13 cellular contexts compared by ENCODE assay signal in the genomic region with DNA sequence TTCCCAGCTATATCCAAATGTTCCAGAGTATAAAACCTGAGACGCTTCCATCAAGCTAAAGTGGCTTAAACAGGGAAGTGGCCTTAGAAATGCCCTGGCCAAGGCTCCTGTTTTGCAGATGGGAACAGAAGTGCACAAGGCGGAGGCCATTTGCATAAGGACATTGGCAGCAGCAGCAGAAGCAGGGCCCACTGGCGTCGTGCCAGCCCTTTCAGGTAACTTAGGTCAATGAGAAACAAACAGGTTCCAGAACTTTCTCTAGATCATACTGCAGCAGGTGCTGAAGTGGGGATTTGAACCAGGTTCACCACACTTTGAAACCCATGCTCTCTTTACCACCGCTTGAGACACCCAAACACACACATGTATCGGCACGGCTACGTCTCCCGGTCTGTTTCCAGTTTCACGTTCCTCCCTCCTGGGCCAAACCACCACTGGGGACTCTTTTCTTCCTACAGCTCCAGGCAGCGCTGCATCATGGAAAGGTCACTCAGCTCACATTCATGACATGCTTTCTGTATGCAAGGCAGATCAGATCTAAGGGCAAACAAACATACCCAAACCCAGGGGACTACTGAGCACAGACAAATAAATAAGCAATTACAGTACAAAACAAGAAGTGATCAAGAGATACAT. TPM values are rescaled to one million over a fixed set of nuclear protein-coding genes. Genes with fewer than 3 reads are reported as not detected.
DNase-seq lines count a peak whose midpoint lies in the region; ATAC-seq and TF ChIP-seq lines count a peak whose summit lies in the region.
"Had no signal": no experiment of that assay in that cellular context is flagged by ENCODE, and none has a peak within 500 bp of the region (broad histone marks: within the 10 kb centered on the region; RNA-seq: fewer than 3 reads in every experiment).

No MANE protein-coding gene starts in this region.

- H3K9me3 ChIP-seq in breast epithelium (no peaks in the 10 kb centered on the region), lung (ENCODE audit: control insufficient read depth in 2 of 2, insufficient read depth in 1 of 2, low read length in 1 of 2) (no peaks in the 10 kb centered on the region)
- H3K9me3 ChIP-seq: neutrophil, vagina had no signal

- H3K27ac ChIP-seq in breast epithelium (peak overlapping the region; percentile 44 to 61), lung (ENCODE audit: low read depth in 1 of 2, low read length in 1 of 2) (peak overlapping the region in 1 of 2 donors; percentile 61)
- H3K27ac ChIP-seq: neutrophil, vagina had no signal

- ATAC-seq in lung (ENCODE audit: insufficient read depth, low FRiP score) = no peak
- ATAC-seq: activated CD8-positive, alpha-beta memory T cell treated with anti-CD3 and anti-CD28 coated beads, Interleukin-2, amount 10 ng/mL, durations not matched to agents 7 days and 5 days had no signal

- H3K27ac Mint-ChIP-seq in MCF 10A (ENCODE audit: low read depth, unreplicated experiment) = no peak overlapping the region
- no peak overlapping the region for H3K27ac Mint-ChIP-seq in activated CD4-positive, alpha-beta T cell treated with anti-CD3 and anti-CD28 coated beads, Interleukin-2, amount 10 ng/mL, durations not matched to agents 24 days and 14 days
- H3K27ac Mint-ChIP-seq: activated CD8-positive, alpha-beta memory T cell treated with anti-CD3 and anti-CD28 coated beads, Interleukin-2, amount 10 ng/mL, durations not matched to agents 7 days and 5 days; dendritic cell treated with granulocyte-macrophage colony-stimulating factor and Interleukin-4, amounts not matched to agents 40 ng/mL and 50 ng/mL, for 4 days had no signal

- no peaks in the 10 kb centered on the region for H3K27me3 ChIP-seq in breast epithelium
- no peaks in the 10 kb centered on the region for H3K27me3 ChIP-seq in lung (ENCODE audit: control insufficient read depth, insufficient read depth)
- H3K27me3 ChIP-seq: neutrophil, vagina had no signal

- CTCF ChIA-PET in MCF 10A (lab: Yijun Ruan, JAX) = interaction anchor here (0.6 kb wide), 2 partner anchors 17 to 20 kb away, joined by 3 read pairs; no protein-coding TSS in a partner anchor

- no TSS peak for BruUV-seq in MCF 10A (replicated peaks; lab: Mats Ljungman, UMichigan)

- no peak for TF ChIP-seq POLR2A in breast epithelium (IDR thresholded peaks at IDR 0.05)

- POLR2A ChIA-PET in MCF 10A (lab: Yijun Ruan, JAX) = no interaction called here

- H3K9me3 Mint-ChIP-seq in MCF 10A (ENCODE audit: unreplicated experiment) = no peaks in the 10 kb centered on the region
- no peaks in the 10 kb centered on the region for H3K9me3 Mint-ChIP-seq in activated CD4-positive, alpha-beta T cell treated with anti-CD3 and anti-CD28 coated beads, Interleukin-2, amount 10 ng/mL, durations not matched to agents 24 days and 14 days
- H3K9me3 Mint-ChIP-seq: dendritic cell treated with granulocyte-macrophage colony-stimulating factor and Interleukin-4, amounts not matched to agents 40 ng/mL and 50 ng/mL, for 4 days had no signal

- TF ChIP-seq CTCF in breast epithelium (IDR thresholded peaks at IDR 0.05) (no peak), MCF 10A (IDR thresholded peaks at IDR 0.05; ENCODE audit: unreplicated experiment) (no peak), lung (IDR thresholded peaks at IDR 0.05; ENCODE audit: control extremely low read depth, extremely low read depth) (no peak)

- peaks cover 13% of the 10 kb centered on the region for H3K4me1 Mint-ChIP-seq in MCF 10A (ENCODE audit: insufficient read depth, unreplicated experiment)
- peaks cover 18% of the 10 kb centered on the region for H3K4me1 Mint-ChIP-seq in activated CD4-positive, alpha-beta T cell treated with anti-CD3 and anti-CD28 coated beads, Interleukin-2, amount 10 ng/mL, durations not matched to agents 24 days and 14 days

- DNase-seq in breast epithelium (ENCODE audit: low spot score in 2 of 2) (no peak), MCF 10A (ENCODE audit: unreplicated experiment) (no peak), SK-N-DZ (ENCODE audit: low spot score) (peak; percentile 79), lung (ENCODE audit: low spot score) (peak; percentile 75), dermis blood vessel endothelial cell (no peak), NCI-H748 treated with DMSO at 0.1 percent for 48 hours (lab: John Stamatoyannopoulos, UW) (no peak)
- DNase-seq in activated CD4-positive, alpha-beta T cell treated with anti-CD3 and anti-CD28 coated beads, Interleukin-2, amount 10 ng/mL, durations not matched to agents 24 days and 14 days = no peak
- DNase-seq in effector CD8-positive, alpha-beta T cell (lab: John Stamatoyannopoulos, UW) = no peak
- DNase-seq: activated CD8-positive, alpha-beta memory T cell treated with anti-CD3 and anti-CD28 coated beads, Interleukin-2, amount 10 ng/mL, durations not matched to agents 7 days and 5 days; NCI-H1694 had no signal

- H3K4me1 ChIP-seq in breast epithelium (no peaks in the 10 kb centered on the region), lung (ENCODE audit: control insufficient read depth in 2 of 2, insufficient read depth in 2 of 2, low read length in 2 of 2) (peaks cover 0 to 3% of the 10 kb centered on the region in 2 donors)

- intact Hi-C loops in breast epithelium (cut with DNase I; ENCODE audit: low total_unique reads) = no loop called here
- intact Hi-C loops in MCF 10A (cut with micrococcal nuclease) = no loop called here
- intact Hi-C loops in activated CD4-positive, alpha-beta T cell treated with anti-CD3 and anti-CD28 coated beads, Interleukin-2, amount 10 ng/mL, durations not matched to agents 24 days and 14 days (cut with micrococcal nuclease) = loop anchor here (5.0 kb wide), 1 partner anchor 32 kb away; no protein-coding TSS in a partner anchor

- H3K4me3 Mint-ChIP-seq in MCF 10A (ENCODE audit: unreplicated experiment) = no peak overlapping the region
- H3K4me3 Mint-ChIP-seq in activated CD4-positive, alpha-beta T cell treated with anti-CD3 and anti-CD28 coated beads, Interleukin-2, amount 10 ng/mL, durations not matched to agents 24 days and 14 days = no peak overlapping the region
- H3K4me3 Mint-ChIP-seq: activated CD8-positive, alpha-beta memory T cell treated with anti-CD3 and anti-CD28 coated beads, Interleukin-2, amount 10 ng/mL, durations not matched to agents 7 days and 5 days; dendritic cell treated with granulocyte-macrophage colony-stimulating factor and Interleukin-4, amounts not matched to agents 40 ng/mL and 50 ng/mL, for 4 days had no signal

- no peaks in the 10 kb centered on the region for H3K36me3 ChIP-seq in breast epithelium
- no peaks in the 10 kb centered on the region for H3K36me3 ChIP-seq in lung (ENCODE audit: control insufficient read depth in 2 of 2, insufficient read depth in 2 of 2, low read length in 2 of 2)
- H3K36me3 ChIP-seq: neutrophil, vagina had no signal

- H3K4me3 ChIP-seq in breast epithelium (no peak overlapping the region), lung (no peak overlapping the region)
- H3K4me3 ChIP-seq: vagina had no signal

- 64 to 78% methylated on average over 11 of the region's 11 CpGs for WGBS in lung, 2 donors

- no peaks in the 10 kb centered on the region for H3K27me3 Mint-ChIP-seq in MCF 10A (ENCODE audit: insufficient read depth, unreplicated experiment)
- H3K27me3 Mint-ChIP-seq in activated CD4-positive, alpha-beta T cell treated with anti-CD3 and anti-CD28 coated beads, Interleukin-2, amount 10 ng/mL, durations not matched to agents 24 days and 14 days = peaks cover 3% of the 10 kb centered on the region

- H3K36me3 Mint-ChIP-seq in MCF 10A (ENCODE audit: insufficient read depth, unreplicated experiment) = no peaks in the 10 kb centered on the region
- H3K36me3 Mint-ChIP-seq in activated CD4-positive, alpha-beta T cell treated with anti-CD3 and anti-CD28 coated beads, Interleukin-2, amount 10 ng/mL, durations not matched to agents 24 days and 14 days (ENCODE audit: low read depth) = no peaks in the 10 kb centered on the region
- H3K36me3 Mint-ChIP-seq: activated CD8-positive, alpha-beta memory T cell treated with anti-CD3 and anti-CD28 coated beads, Interleukin-2, amount 10 ng/mL, durations not matched to agents 7 days and 5 days had no signal

RNA-seq across cellular contexts. Expression of gene PLEKHG6, which starts 46.0 kb away (rescaled TPM):
- total RNA-seq in breast epithelium (10 to 100 TPM; 11.9 to 43.6 (median 42.4) TPM), MCF 10A (2022) (not detected in 2 replicates), lung (1 to 10 TPM; 1.6 to 2.9 TPM), dermis blood vessel endothelial cell (0.09 TPM in 1 of 2 replicates, not detected in the other)
- not detected in 2 replicates for polyA plus RNA-seq in SK-N-DZ (2014; cell fraction: cytosol; rRNA removed)
- 0.30 TPM in 1 of 2 replicates, not detected in the other for polyA plus RNA-seq in SK-N-DZ (2014; cell fraction: nucleus; rRNA removed)
- 1 to 10 TPM in 1 of 2 donors, under 1 TPM in 1; 0.74 to 2.9 TPM for polyA plus RNA-seq in lung
- total RNA-seq in activated CD4-positive, alpha-beta T cell treated with anti-CD3 and anti-CD28 coated beads, Interleukin-2, amount 10 ng/mL, durations not matched to agents 24 days and 14 days = not detected in 2 replicates
- total RNA-seq: activated CD8-positive, alpha-beta memory T cell treated with anti-CD3 and anti-CD28 coated beads, Interleukin-2, amount 10 ng/mL, durations not matched to agents 7 days and 5 days had no signal

Comparison
In these comparisons a context has a peak if more than half of its experiments do, and no peak if none do; other contexts are left out.
1. DNase-seq: peak in SK-N-DZ (single experiment) and lung (single experiment); none in breast epithelium (0 of 2), MCF 10A (single experiment), activated CD4-positive, alpha-beta T cell treated with anti-CD3 and anti-CD28 coated beads, Interleukin-2, amount 10 ng/mL, durations not matched to agents 24 days and 14 days (single experiment), dermis blood vessel endothelial cell (single experiment), effector CD8-positive, alpha-beta T cell (single experiment) and NCI-H748 treated with DMSO at 0.1 percent for 48 hours (single experiment).